Comparison of ENCODE assay signal across 8 cellular contexts in the genomic region with DNA sequence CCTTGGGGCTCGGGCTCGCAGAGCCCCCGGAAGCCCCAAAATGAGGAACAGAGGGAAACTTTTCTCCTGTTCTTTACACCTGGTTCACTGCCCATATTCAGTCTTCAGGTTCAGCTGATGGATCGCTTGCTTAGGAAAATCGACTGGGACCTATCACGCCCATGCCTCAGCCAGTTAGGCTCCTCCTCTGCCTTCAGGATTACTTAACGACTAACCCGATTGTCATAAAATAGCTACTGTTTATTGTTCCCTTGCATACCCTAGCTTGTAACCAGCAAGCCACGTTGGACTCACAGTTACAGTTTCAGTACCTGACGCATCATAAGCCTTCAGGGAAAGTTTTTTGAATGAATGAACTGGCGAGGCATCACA. TPM values are rescaled to one million over a fixed set of nuclear protein-coding genes. Genes with fewer than 3 reads are reported as not detected.
DNase-seq lines count a peak whose midpoint lies in the region; ATAC-seq and TF ChIP-seq lines count a peak whose summit lies in the region.

No MANE protein-coding gene starts in this region.

- H3K27me3 Mint-ChIP-seq in chondrocyte (ENCODE audit: low read depth) (no peaks in the 10 kb centered on the region), naive B cell (no peaks in the 10 kb centered on the region)

- peaks cover 20% of the 10 kb centered on the region for H3K36me3 Mint-ChIP-seq in chondrocyte (ENCODE audit: low read depth)
- peaks cover 0 to 4% of the 10 kb centered on the region in 2 donors for H3K36me3 Mint-ChIP-seq in naive B cell

- peak overlapping the region; percentile 53 for H3K27ac Mint-ChIP-seq in chondrocyte (ENCODE audit: unreplicated experiment)
- peak overlapping the region; percentile 36 to 98 (median 82) for H3K27ac Mint-ChIP-seq in naive B cell

- H3K9me3 ChIP-seq in KOPT-K1 (ENCODE audit: insufficient read depth, low read length, poor library complexity, severe bottlenecking), result no peaks in the 10 kb centered on the region

- peak overlapping the region; percentile 96 for H3K27ac ChIP-seq in KOPT-K1 (ENCODE audit: low read depth, low read length, poor library complexity, severe bottlenecking)

- H3K4me1 Mint-ChIP-seq in chondrocyte (ENCODE audit: low read depth), result peaks cover 24% of the 10 kb centered on the region
- H3K4me1 Mint-ChIP-seq in naive B cell, result peaks cover 14 to 34% (median 14%) of the 10 kb centered on the region in 3 donors

- DNase-seq in DMS114 treated with DMSO at 0.1 percent for 48 hours (lab: John Stamatoyannopoulos, UW; ENCODE audit: unreplicated experiment), result peak; percentile 21
- DNase-seq in chondrocyte (ENCODE audit: low spot score), result no peak
- DNase-seq in naive B cell, result no peak
- DNase-seq in cerebellar nuclear complex (lab: John Stamatoyannopoulos, UW), result no peak
- no peak for DNase-seq in activated CD4-positive, alpha-beta T cell treated with anti-CD3 and anti-CD28 coated beads, Interleukin-2, amount 50 U/mL, for 1 hour
- no peak for DNase-seq in cerebellum (ENCODE audit: low spot score)

- ATAC-seq in naive B cell (ENCODE audit: low read depth in 2 of 2) (no peak), GM21529 (IDR thresholded peaks at IDR 0.05; ENCODE audit: unreplicated experiment) (no peak)

- peak overlapping the region; percentile 85 for H3K4me3 Mint-ChIP-seq in chondrocyte (ENCODE audit: unreplicated experiment)
- peak overlapping the region; percentile 86 to 96 (median 93) for H3K4me3 Mint-ChIP-seq in naive B cell

- no peak for TF ChIP-seq CTCF in chondrocyte (IDR thresholded peaks at IDR 0.05)

- H3K36me3 ChIP-seq in KOPT-K1 (ENCODE audit: insufficient read depth, low read length), result peaks cover 51% of the 10 kb centered on the region

- H3K9me3 Mint-ChIP-seq in chondrocyte (ENCODE audit: low read depth), result no peaks in the 10 kb centered on the region
- no peaks in the 10 kb centered on the region for H3K9me3 Mint-ChIP-seq in naive B cell

RNA-seq across cellular contexts. Expression of gene TARDBP, which starts 0.7 kb away (rescaled TPM):
- total RNA-seq in chondrocyte (97.8 to 119 TPM (median 103 TPM) in 3 replicates), cerebellum (82.8 TPM)
- 10 to 100 TPM; 38.9 to 83.8 (median 64.3) TPM for polyA plus RNA-seq in naive B cell (ENCODE audit: low read depth in 6 of 6)

RNA-seq across cellular contexts. Expression of gene MASP2, which starts 33.9 kb away (rescaled TPM):
- total RNA-seq in chondrocyte, result not detected in 3 replicates
- under 1 TPM in 2 of 6 donors, not detected in 4; 0.10 to 0.26 TPM for polyA plus RNA-seq in naive B cell (ENCODE audit: low read depth in 6 of 6)
- 0.18 TPM for total RNA-seq in cerebellum

RNA-seq across cellular contexts. Expression of gene SRM, which starts 46.7 kb away (rescaled TPM):
- total RNA-seq in chondrocyte, result 140 to 176 TPM (median 141 TPM) in 3 replicates
- 100 to 1,000 TPM in 2 of 6 donors, 10 to 100 TPM in 4; 74.3 to 133 (median 89.4) TPM for polyA plus RNA-seq in naive B cell (ENCODE audit: low read depth in 6 of 6)
- 10.7 TPM for total RNA-seq in cerebellum

Comparison
In these comparisons a context has a peak if more than half of its experiments do, and no peak if none do; other contexts are left out.
1. RNA of gene SRM, which starts 46.7 kb away (total RNA-seq): 140 to 176 TPM in chondrocyte; 10.7 TPM in cerebellum (single experiment); every median in the first group is over 10 times any median in the second.